In genomic region chr6:2818593-2818992, GRCh38 we compare ENCODE assay signal across 10 cellular contexts. TPM values are rescaled to one million over a fixed set of nuclear protein-coding genes. Genes with fewer than 3 reads are reported as not detected.
A peak's percentile ranks its signal among the peaks of the same experiment; 100 is the strongest.
DNase-seq lines count a peak whose midpoint lies in the region; ATAC-seq and TF ChIP-seq lines count a peak whose summit lies in the region.
"Had no signal": no experiment of that assay in that cellular context is flagged by ENCODE, and none has a peak within 500 bp of the region (broad histone marks: within the 10 kb centered on the region; RNA-seq: fewer than 3 reads in every experiment).

No MANE protein-coding gene starts in this region.

- H2BK120ac ChIP-seq in mesendoderm (ENCODE audit: low read depth, low read length), result no peak overlapping the region

- no peak overlapping the region for H3K23ac ChIP-seq in mesendoderm (ENCODE audit: low read length)

- peak; percentile 42 to 83 (median 68) for ATAC-seq in heart right ventricle
- ATAC-seq in HG03469 (IDR thresholded peaks at IDR 0.05; ENCODE audit: unreplicated experiment), result no peak

- H3K79me1 ChIP-seq in mesendoderm (ENCODE audit: low read length), result no peaks in the 10 kb centered on the region

- H3K4ac ChIP-seq in mesendoderm (ENCODE audit: low read depth, low read length), result no peak overlapping the region

- H2AFZ ChIP-seq in GM23248, result peak overlapping the region; percentile 46

- peak overlapping the region; percentile 67 for H3K27ac ChIP-seq in GM23248
- peak overlapping the region in 3 of 5 donors; percentile 24 to 74 (median 65) for H3K27ac ChIP-seq in adrenal gland
- peak overlapping the region in 8 of 10 donors; percentile 43 to 72 (median 64) for H3K27ac ChIP-seq in heart right ventricle
- peak overlapping the region; percentile 31 for H3K27ac ChIP-seq in rectal smooth muscle tissue (ENCODE audit: low read depth, low read length)
- no peak overlapping the region for H3K27ac ChIP-seq in mesendoderm (ENCODE audit: low read depth, low read length)
- H3K27ac ChIP-seq: SK-N-MC had no signal

- no peak overlapping the region for H2AK5ac ChIP-seq in mesendoderm (ENCODE audit: low read length)

- H3K4me2 ChIP-seq in GM23248 (ENCODE audit: unreplicated experiment) (peak overlapping the region; percentile 16), mesendoderm (ENCODE audit: low read length) (no peak overlapping the region)

- 24% methylated on average over 3 of the region's 3 CpGs for WGBS in GM23248 (ENCODE audit: low coverage in 1 of 2, low lambda C conversion rate in 2 of 2, missing lambda C conversion rate in 2 of 2), 2 experiments
- 6 to 11% (median 8%) methylated on average over 3 of the region's 3 CpGs for WGBS in adrenal gland, 4 donors
- WGBS in heart right ventricle, 2 donors, result 12 to 19% methylated on average over 3 of the region's 3 CpGs
- WGBS in mesendoderm (ENCODE audit: extremely low coverage, insufficient coverage, low lambda C conversion rate), result no CpG with 5 or more reads among the region's 3 CpGs

- H3K9me3 ChIP-seq in GM23248 (ENCODE audit: low read depth) (no peaks in the 10 kb centered on the region), adrenal gland (replicated peaks in 1 of 3) (peaks cover 0 to 2% (median 0%) of the 10 kb centered on the region in 3 donors), heart right ventricle (peaks cover 0 to 20% (median 7%) of the 10 kb centered on the region in 11 donors)

- peak overlapping the region; percentile 52 for H3K9ac ChIP-seq in GM23248
- no peak overlapping the region for H3K9ac ChIP-seq in rectal smooth muscle tissue (ENCODE audit: low read length)
- no peak overlapping the region for H3K9ac ChIP-seq in mesendoderm (ENCODE audit: low read length)

- H3K27me3 ChIP-seq in GM23248 (replicated peaks; ENCODE audit: insufficient read depth) (no peaks in the 10 kb centered on the region), adrenal gland (no peaks in the 10 kb centered on the region), heart right ventricle (no peaks in the 10 kb centered on the region), rectal smooth muscle tissue (ENCODE audit: control insufficient read depth, insufficient read depth, low read length) (no peaks in the 10 kb centered on the region), mesendoderm (ENCODE audit: insufficient read depth, low read length, poor library complexity) (no peaks in the 10 kb centered on the region)

- peaks cover 17% of the 10 kb centered on the region for H3F3A ChIP-seq in GM23248 (ENCODE audit: insufficient read depth)

- H3K4me1 ChIP-seq in GM23248 (ENCODE audit: insufficient read depth) (peaks cover 16% of the 10 kb centered on the region), adrenal gland (replicated peaks in 1 of 2) (peaks cover 0 to 22% of the 10 kb centered on the region in 2 donors), heart right ventricle (peaks cover 3 to 39% (median 32%) of the 10 kb centered on the region in 9 donors), rectal smooth muscle tissue (ENCODE audit: control insufficient read depth, insufficient read depth, low read length) (peaks cover 11% of the 10 kb centered on the region), mesendoderm (ENCODE audit: control insufficient read depth, low read depth, low read length) (no peaks in the 10 kb centered on the region)

- H2BK5ac ChIP-seq in mesendoderm (ENCODE audit: low read length), result no peak overlapping the region

- no peaks in the 10 kb centered on the region for H4K20me1 ChIP-seq in GM23248 (ENCODE audit: insufficient read depth)

- peak; percentile 69 for DNase-seq in GM23248
- peak in 2 of 7 donors; percentile 34 to 42 for DNase-seq in adrenal gland
- DNase-seq in heart right ventricle, result no peak
- DNase-seq in mesendoderm, result no peak
- no peak for DNase-seq in NCI-H1694 (lab: John Stamatoyannopoulos, UW)
- DNase-seq in stimulated activated CD4-positive, alpha-beta T cell treated with anti-CD3 and anti-CD28 coated beads, Interleukin-4, amount 100 ng/mL, for 24 hours, result no peak
- DNase-seq: stimulated activated CD4-positive, alpha-beta T cell treated with anti-CD3 and anti-CD28 coated beads, Interleukin-4, amount 100 ng/mL, for 1 hour had no signal

- peaks cover 4% of the 10 kb centered on the region; the same call in 1 of the 2 replicates for H3K9me2 ChIP-seq in GM23248 (ENCODE audit: insufficient read depth)

- 0 out of 2 replicates have a peak overlapping the region, but pooled peaks have one; percentile 16 for H3K4me3 ChIP-seq in GM23248
- H3K4me3 ChIP-seq in adrenal gland, result peak overlapping the region in 1 of 4 donors; percentile 18
- H3K4me3 ChIP-seq in heart right ventricle, result peak overlapping the region in 6 of 10 donors; percentile 4 to 32 (median 23)
- H3K4me3 ChIP-seq in rectal smooth muscle tissue (ENCODE audit: low read length), result no peak overlapping the region
- H3K4me3 ChIP-seq in mesendoderm (ENCODE audit: low read length), result no peak overlapping the region
- H3K4me3 ChIP-seq: SK-N-MC had no signal

- no peak overlapping the region for H4K5ac ChIP-seq in mesendoderm (ENCODE audit: low read length)

- H4K8ac ChIP-seq in mesendoderm (ENCODE audit: low read depth, low read length), result no peak overlapping the region

- in situ Hi-C loops in GM23248 (cut with MboI), result no loop called here

- no peak for TF ChIP-seq POLR2A in adrenal gland (IDR thresholded peaks at IDR 0.05)

- intact Hi-C loops in adrenal gland (cut with DNase I), result no loop called here
- intact Hi-C loops in heart right ventricle (cut with DNase I), result no loop called here

- no peaks in the 10 kb centered on the region for H3K79me2 ChIP-seq in GM23248 (ENCODE audit: insufficient read depth)
- no peaks in the 10 kb centered on the region for H3K79me2 ChIP-seq in mesendoderm (ENCODE audit: control insufficient read depth, insufficient read depth, low read length)

- no peak overlapping the region for H2BK15ac ChIP-seq in mesendoderm (replicated peaks; ENCODE audit: low read depth)

- TF ChIP-seq CTCF in adrenal gland (IDR thresholded peaks at IDR 0.05) (no peak), heart right ventricle (IDR thresholded peaks at IDR 0.05) (no peak)

- H3K56ac ChIP-seq in mesendoderm (ENCODE audit: low read length), result no peak overlapping the region

- H3K36me3 ChIP-seq in GM23248 (ENCODE audit: low read depth) (no peaks in the 10 kb centered on the region), adrenal gland (replicated peaks in 1 of 2) (no peaks in the 10 kb centered on the region), heart right ventricle (no peaks in the 10 kb centered on the region), rectal smooth muscle tissue (ENCODE audit: control insufficient read depth, insufficient read depth, low read length) (no peaks in the 10 kb centered on the region), mesendoderm (ENCODE audit: control insufficient read depth, insufficient read depth, low read length) (no peaks in the 10 kb centered on the region)

- H3K18ac ChIP-seq in mesendoderm (ENCODE audit: low read length), result no peak overlapping the region

RNA-seq across cellular contexts. Expression of gene SERPINB1, which starts 23.1 kb away (rescaled TPM):
- 13.8 and 28.3 TPM in 2 replicates for total RNA-seq in GM23248 (2014; rRNA removed; shearing (Covaris generic))
- polyA plus RNA-seq in GM23248 (2016; fragmentation: Nextera tagmentation; extraction: Ambion mirVana) (32.5 and 32.8 TPM in 2 replicates), adrenal gland (100 to 1,000 TPM in 1 of 3 donors, 10 to 100 TPM in 2; 33.4 to 128 (median 56.2) TPM), heart right ventricle (10 to 100 TPM; 16.3 to 16.6 TPM)
- total RNA-seq in adrenal gland (100 to 1,000 TPM in 2 of 8 donors, 10 to 100 TPM in 6; 55.9 to 159 (median 66.8) TPM), heart right ventricle (10 to 100 TPM; 17.7 to 73.7 (median 22.5) TPM)
- polyA plus RNA-seq in mesendoderm (2013, experiment 1 of 2), result 13.7 TPM
- 12.7 TPM for polyA plus RNA-seq in mesendoderm (2013, experiment 2 of 2)

RNA-seq across cellular contexts. Expression of gene WRNIP1, which starts 53.4 kb away (rescaled TPM):
- total RNA-seq in GM23248 (2014; rRNA removed; shearing (Covaris generic)), result 63.1 and 64.9 TPM in 2 replicates
- polyA plus RNA-seq in GM23248 (2016; fragmentation: Nextera tagmentation; extraction: Ambion mirVana) (16.8 and 17.0 TPM in 2 replicates), adrenal gland (10 to 100 TPM; 37.9 to 63.0 (median 61.0) TPM), heart right ventricle (10 to 100 TPM; 35.8 to 44.9 TPM)
- total RNA-seq in adrenal gland (10 to 100 TPM; 27.7 to 82.2 (median 55.7) TPM), heart right ventricle (10 to 100 TPM; 29.7 to 41.7 (median 35.4) TPM)
- 34.4 TPM for polyA plus RNA-seq in mesendoderm (2013, experiment 1 of 2)
- 35.4 TPM for polyA plus RNA-seq in mesendoderm (2013, experiment 2 of 2)

Comparison
In these comparisons a context has a peak if more than half of its experiments do, and no peak if none do; other contexts are left out.
1. H3K4me3 ChIP-seq: peak in GM23248 (single experiment) and heart right ventricle (6 of 10); none in rectal smooth muscle tissue (single experiment) and mesendoderm (single experiment).